ENCODE assay signal across 21 cellular contexts in genomic region chr7:3007696-3008095, GRCh38. TPM values are rescaled to one million over a fixed set of nuclear protein-coding genes. Genes with fewer than 3 reads are reported as not detected.
A peak's percentile ranks its signal among the peaks of the same experiment; 100 is the strongest.
DNase-seq lines count a peak whose midpoint lies in the region; ATAC-seq and FAIRE-seq lines count a peak whose summit lies in the region.
"Had no signal": no experiment of that assay in that cellular context is flagged by ENCODE, and none has a peak within 500 bp of the region (broad histone marks: within the 10 kb centered on the region; RNA-seq: fewer than 3 reads in every experiment).

No MANE protein-coding gene starts in this region.

- DNase-seq in activated naive CD8-positive, alpha-beta T cell treated with anti-CD3 and anti-CD28 coated beads, Interleukin-2, amount 50 U/mL, for 24 hours: no peak
- no peak for DNase-seq in immature natural killer cell
- no peak for DNase-seq in urothelium cell line (ENCODE audit: low spot score)
- no peak for DNase-seq in activated T-helper 1 cell treated with anti-CD3 and anti-CD28 coated beads, Interleukin-12 subunit alpha, Interleukin-12 subunit beta, Interleukin-2, Interleukin-4 antibody, amounts not matched to agents 30 ng/mL and 10 ng/mL and 1 ng/mL, durations not matched to agents 14 hours and 24 hours and 36 hours (ENCODE audit: low spot score)
- DNase-seq in cerebellar nuclear complex (lab: John Stamatoyannopoulos, UW): no peak
- DNase-seq: activated CD4-positive, CD25-positive, alpha-beta regulatory T cell; anterior cingulate cortex; Calu3; colonic mucosa; DMS79 treated with DMSO at 0.1 percent for 48 hours; effector CD8-positive, alpha-beta T cell; GDM1; GM23248; Karpas-422; left colon; NCI-H1417; NCI-H2029; NCI-H526 had no signal

- peaks cover 8% of the 10 kb centered on the region for H3K36me3 Mint-ChIP-seq in activated naive CD8-positive, alpha-beta T cell
- H3K36me3 Mint-ChIP-seq in activated naive CD8-positive, alpha-beta T cell treated with anti-CD3 and anti-CD28 coated beads, Interleukin-2, amount 50 U/mL, for 24 hours (ENCODE audit: low read depth): peaks cover 29% of the 10 kb centered on the region
- H3K36me3 Mint-ChIP-seq in IgD-negative memory B cell (no peaks in the 10 kb centered on the region), immature natural killer cell (peaks cover 6 to 11% (median 7%) of the 10 kb centered on the region in 3 donors)
- peaks cover 18% of the 10 kb centered on the region for H3K36me3 Mint-ChIP-seq in activated T-helper 1 cell treated with anti-CD3 and anti-CD28 coated beads, Interleukin-12 subunit alpha, Interleukin-12 subunit beta, Interleukin-2, Interleukin-4 antibody, amounts not matched to agents 30 ng/mL and 10 ng/mL and 1 ng/mL, durations not matched to agents 14 hours and 24 hours and 36 hours (ENCODE audit: low read depth)

- H3K9me3 Mint-ChIP-seq in activated naive CD8-positive, alpha-beta T cell (ENCODE audit: low read depth): no peaks in the 10 kb centered on the region
- H3K9me3 Mint-ChIP-seq in activated naive CD8-positive, alpha-beta T cell treated with anti-CD3 and anti-CD28 coated beads, Interleukin-2, amount 50 U/mL, for 24 hours: no peaks in the 10 kb centered on the region
- H3K9me3 Mint-ChIP-seq in IgD-negative memory B cell (no peaks in the 10 kb centered on the region), immature natural killer cell (no peaks in the 10 kb centered on the region)
- H3K9me3 Mint-ChIP-seq in activated T-helper 1 cell treated with anti-CD3 and anti-CD28 coated beads, Interleukin-12 subunit alpha, Interleukin-12 subunit beta, Interleukin-2, Interleukin-4 antibody, amounts not matched to agents 30 ng/mL and 10 ng/mL and 1 ng/mL, durations not matched to agents 14 hours and 24 hours and 36 hours: no peaks in the 10 kb centered on the region

- H3K27me3 Mint-ChIP-seq in activated naive CD8-positive, alpha-beta T cell: no peaks in the 10 kb centered on the region
- H3K27me3 Mint-ChIP-seq in activated naive CD8-positive, alpha-beta T cell treated with anti-CD3 and anti-CD28 coated beads, Interleukin-2, amount 50 U/mL, for 24 hours: no peaks in the 10 kb centered on the region
- H3K27me3 Mint-ChIP-seq in IgD-negative memory B cell (no peaks in the 10 kb centered on the region), immature natural killer cell (ENCODE audit: low read depth in 3 of 3) (peaks cover 0 to 2% (median 0%) of the 10 kb centered on the region in 3 donors)
- H3K27me3 Mint-ChIP-seq in activated T-helper 1 cell treated with anti-CD3 and anti-CD28 coated beads, Interleukin-12 subunit alpha, Interleukin-12 subunit beta, Interleukin-2, Interleukin-4 antibody, amounts not matched to agents 30 ng/mL and 10 ng/mL and 1 ng/mL, durations not matched to agents 14 hours and 24 hours and 36 hours (ENCODE audit: insufficient read depth): no peaks in the 10 kb centered on the region

- peak overlapping the region; percentile 78 for H3K27ac Mint-ChIP-seq in activated naive CD8-positive, alpha-beta T cell
- H3K27ac Mint-ChIP-seq in activated naive CD8-positive, alpha-beta T cell treated with anti-CD3 and anti-CD28 coated beads, Interleukin-2, amount 50 U/mL, for 24 hours: no peak overlapping the region
- H3K27ac Mint-ChIP-seq in IgD-negative memory B cell: peak overlapping the region in 2 of 3 donors; percentile 48 to 75
- peak overlapping the region; percentile 58 to 91 (median 83) for H3K27ac Mint-ChIP-seq in immature natural killer cell
- no peak overlapping the region for H3K27ac Mint-ChIP-seq in activated T-helper 1 cell treated with anti-CD3 and anti-CD28 coated beads, Interleukin-12 subunit alpha, Interleukin-12 subunit beta, Interleukin-2, Interleukin-4 antibody, amounts not matched to agents 30 ng/mL and 10 ng/mL and 1 ng/mL, durations not matched to agents 14 hours and 24 hours and 36 hours

- no peak for ATAC-seq in activated naive CD8-positive, alpha-beta T cell treated with anti-CD3 and anti-CD28 coated beads, Interleukin-2, amount 50 U/mL, for 24 hours
- ATAC-seq: HepG2, left colon had no signal

- no peak overlapping the region for H3K4me3 Mint-ChIP-seq in activated naive CD8-positive, alpha-beta T cell
- H3K4me3 Mint-ChIP-seq in activated naive CD8-positive, alpha-beta T cell treated with anti-CD3 and anti-CD28 coated beads, Interleukin-2, amount 50 U/mL, for 24 hours: no peak overlapping the region
- H3K4me3 Mint-ChIP-seq in IgD-negative memory B cell (peak overlapping the region in 1 of 4 donors; percentile 42), immature natural killer cell (peak overlapping the region in 1 of 5 donors; percentile 2)
- H3K4me3 Mint-ChIP-seq in activated T-helper 1 cell treated with anti-CD3 and anti-CD28 coated beads, Interleukin-12 subunit alpha, Interleukin-12 subunit beta, Interleukin-2, Interleukin-4 antibody, amounts not matched to agents 30 ng/mL and 10 ng/mL and 1 ng/mL, durations not matched to agents 14 hours and 24 hours and 36 hours: no peak overlapping the region

- intact Hi-C loops in activated T-helper 1 cell treated with anti-CD3 and anti-CD28 coated beads, Interleukin-12 subunit alpha, Interleukin-12 subunit beta, Interleukin-2, Interleukin-4 antibody, amounts not matched to agents 30 ng/mL and 10 ng/mL and 1 ng/mL, durations not matched to agents 14 hours and 24 hours and 36 hours (cut with micrococcal nuclease): no loop called here

- H3K4me1 Mint-ChIP-seq in activated naive CD8-positive, alpha-beta T cell (ENCODE audit: low read depth): peaks cover 67% of the 10 kb centered on the region
- peaks cover 52% of the 10 kb centered on the region for H3K4me1 Mint-ChIP-seq in activated naive CD8-positive, alpha-beta T cell treated with anti-CD3 and anti-CD28 coated beads, Interleukin-2, amount 50 U/mL, for 24 hours
- H3K4me1 Mint-ChIP-seq in IgD-negative memory B cell (peaks cover 36 to 42% (median 40%) of the 10 kb centered on the region in 3 donors), immature natural killer cell (peaks cover 76 to 82% of the 10 kb centered on the region in 2 donors)
- peaks cover 48% of the 10 kb centered on the region for H3K4me1 Mint-ChIP-seq in activated T-helper 1 cell treated with anti-CD3 and anti-CD28 coated beads, Interleukin-12 subunit alpha, Interleukin-12 subunit beta, Interleukin-2, Interleukin-4 antibody, amounts not matched to agents 30 ng/mL and 10 ng/mL and 1 ng/mL, durations not matched to agents 14 hours and 24 hours and 36 hours (ENCODE audit: low read depth)

- peak; percentile 30 for FAIRE-seq in urothelium cell line (lab: Jason Lieb, UNC)
- FAIRE-seq: HepG2 had no signal

RNA-seq across cellular contexts. Expression of gene CARD11, which starts 36.0 kb away (rescaled TPM):
- polyA plus RNA-seq in IgD-negative memory B cell (52.4 TPM), immature natural killer cell (10 to 100 TPM in 2 of 3 donors, 1 to 10 TPM in 1; 3.3 to 76.5 (median 18.7) TPM)
- total RNA-seq in activated T-helper 1 cell treated with anti-CD3 and anti-CD28 coated beads, Interleukin-12 subunit alpha, Interleukin-12 subunit beta, Interleukin-2, Interleukin-4 antibody, amounts not matched to agents 30 ng/mL and 10 ng/mL and 1 ng/mL, durations not matched to agents 14 hours and 24 hours and 36 hours: 120 and 128 TPM in 2 replicates
- total RNA-seq: GM23248, HepG2 had no signal
- polyA plus RNA-seq: GM23248 had no signal

Comparison
In these comparisons a context has a peak if more than half of its experiments do, and no peak if none do; other contexts are left out.
1. H3K27ac Mint-ChIP-seq: peak in activated naive CD8-positive, alpha-beta T cell (single experiment), IgD-negative memory B cell (2 of 3) and immature natural killer cell (6 of 6); none in activated naive CD8-positive, alpha-beta T cell treated with anti-CD3 and anti-CD28 coated beads, Interleukin-2, amount 50 U/mL, for 24 hours (single experiment) and activated T-helper 1 cell treated with anti-CD3 and anti-CD28 coated beads, Interleukin-12 subunit alpha, Interleukin-12 subunit beta, Interleukin-2, Interleukin-4 antibody, amounts not matched to agents 30 ng/mL and 10 ng/mL and 1 ng/mL, durations not matched to agents 14 hours and 24 hours and 36 hours (single experiment).